Comparison of ENCODE assay signal across 8 cellular contexts in genomic region chr17:57810740-57811632, GRCh38. TPM values are rescaled to one million over a fixed set of nuclear protein-coding genes. Genes with fewer than 3 reads are reported as not detected.
DNase-seq lines count a peak whose midpoint lies in the region; TF ChIP-seq lines count a peak whose summit lies in the region.

No MANE protein-coding gene starts in this region.

- H3K27ac ChIP-seq in SJCRH30: peak overlapping the region; percentile 84

- DNase-seq in SIG-M5 treated with dmso at 0.1 percent for 504 hours (lab: John Stamatoyannopoulos, UW; ENCODE audit: unreplicated experiment): peak; percentile 63
- DNase-seq in SIG-M5 (lab: John Stamatoyannopoulos, UW): no peak
- peak; percentile 64 to 79 for DNase-seq in SJCRH30
- peak; percentile 63 for DNase-seq in glomerular visceral epithelial cell (ENCODE audit: extremely low spot score)
- DNase-seq in retinal pigment epithelial cell (ENCODE audit: low read depth): no peak
- DNase-seq in activated CD4-positive, CD25-positive, alpha-beta regulatory T cell (lab: John Stamatoyannopoulos, UW): no peak
- no peak for DNase-seq in NK-92 (lab: John Stamatoyannopoulos, UW; ENCODE audit: unreplicated experiment)
- no peak for DNase-seq in DMS53 treated with DMSO at 0.1 percent for 48 hours (lab: John Stamatoyannopoulos, UW; ENCODE audit: unreplicated experiment)

- H3K4me1 ChIP-seq in SJCRH30: peaks cover 10% of the 10 kb centered on the region

- H3K9me3 ChIP-seq in SJCRH30 (replicated peaks): no peaks in the 10 kb centered on the region

- no peaks in the 10 kb centered on the region for H3K27me3 ChIP-seq in SJCRH30

- no peaks in the 10 kb centered on the region for H3K36me3 ChIP-seq in SJCRH30

- H3K4me3 ChIP-seq in SJCRH30 (peak overlapping the region; percentile 53), retinal pigment epithelial cell (ENCODE audit: low read length) (peak overlapping the region; percentile 19)

- no peak for TF ChIP-seq CTCF in retinal pigment epithelial cell (conservative IDR thresholded peaks at IDR 0.05; ENCODE audit: low read depth, low read length)

RNA-seq across cellular contexts. Expression of gene MRPS23, which starts 38.9 kb away (rescaled TPM):
- 28.4 and 36.5 TPM in 2 replicates for total RNA-seq in SJCRH30 (2014; rRNA removed; shearing (Covaris generic))

Comparison
In these comparisons a context has a peak if more than half of its experiments do, and no peak if none do; other contexts are left out.
1. DNase-seq: peak in SIG-M5 treated with dmso at 0.1 percent for 504 hours (single experiment), SJCRH30 (2 of 2) and glomerular visceral epithelial cell (single experiment); none in SIG-M5 (single experiment), retinal pigment epithelial cell (single experiment), activated CD4-positive, CD25-positive, alpha-beta regulatory T cell (0 of 4), NK-92 (single experiment) and DMS53 treated with DMSO at 0.1 percent for 48 hours (single experiment).